ENCODE assay signal across 20 cellular contexts in genomic region chr4:5374577-5374976, GRCh38.
"Had no signal": no experiment of that assay in that cellular context is flagged by ENCODE, and none has a peak within 500 bp of the region (broad histone marks: within the 10 kb centered on the region; RNA-seq: fewer than 3 reads in every experiment).

No MANE protein-coding gene starts in this region.

- ATAC-seq: esophagus mucosa; heart right ventricle; left lobe of liver; lower lobe of right lung; natural killer cell treated with Interleukin-12 subunit alpha and Interleukin-12 subunit beta and Interleukin-15 and Interleukin-18, amount 100 ng/mL, for 72 hours; right lobe of liver; stimulated activated memory B cell treated with anti-CD40 and anti-IgM and Interleukin-4, amounts not matched to agents 10 μg/mL and 1 μg/mL and 100 μg/mL, for 72 hours; upper lobe of right lung had no signal

- H3K4me3 ChIP-seq: heart right ventricle, lower lobe of right lung, neural progenitor cell, prostate gland, right lobe of liver, spleen, testis, tibial nerve, upper lobe of right lung had no signal

- H3K9me3 ChIP-seq: lower lobe of right lung, prostate gland, right lobe of liver, testis, upper lobe of right lung had no signal

- H3K27me3 ChIP-seq: neural progenitor cell, right lobe of liver, spleen, testis, tibial nerve, upper lobe of right lung had no signal

- H3K36me3 ChIP-seq: heart right ventricle, lower lobe of right lung, neural progenitor cell, prostate gland, right lobe of liver, spleen, tibial nerve, upper lobe of right lung had no signal

- H3K4me1 ChIP-seq: heart right ventricle, lower lobe of right lung, neural progenitor cell, parathyroid adenoma, prostate gland, right lobe of liver, spleen, testis, tibial nerve, upper lobe of right lung had no signal

- DNase-seq: effector memory CD4-positive, alpha-beta T cell; heart right ventricle; hypothalamus; lower lobe of right lung; nucleus accumbens; right lobe of liver; spleen; stimulated activated CD4-positive, alpha-beta T cell treated with anti-CD3 and anti-CD28 coated beads, Interleukin-15, amount 100 ng/mL, for 24 hours; stimulated activated CD4-positive, alpha-beta T cell treated with anti-CD3 and anti-CD28 coated beads, Interleukin-1b, Interleukin-23, amount 100 ng/mL, for 48 hours; stimulated activated CD4-positive, alpha-beta T cell treated with anti-CD3 and anti-CD28 coated beads, Interleukin-4, amount 100 ng/mL, for 24 hours; testis; upper lobe of right lung had no signal

- H3K27ac ChIP-seq: heart right ventricle, lower lobe of right lung, neural progenitor cell, parathyroid adenoma, prostate gland, right lobe of liver, spleen, testis, tibial nerve, upper lobe of right lung had no signal
